8 cellular contexts compared by ENCODE assay signal in the genomic region with DNA sequence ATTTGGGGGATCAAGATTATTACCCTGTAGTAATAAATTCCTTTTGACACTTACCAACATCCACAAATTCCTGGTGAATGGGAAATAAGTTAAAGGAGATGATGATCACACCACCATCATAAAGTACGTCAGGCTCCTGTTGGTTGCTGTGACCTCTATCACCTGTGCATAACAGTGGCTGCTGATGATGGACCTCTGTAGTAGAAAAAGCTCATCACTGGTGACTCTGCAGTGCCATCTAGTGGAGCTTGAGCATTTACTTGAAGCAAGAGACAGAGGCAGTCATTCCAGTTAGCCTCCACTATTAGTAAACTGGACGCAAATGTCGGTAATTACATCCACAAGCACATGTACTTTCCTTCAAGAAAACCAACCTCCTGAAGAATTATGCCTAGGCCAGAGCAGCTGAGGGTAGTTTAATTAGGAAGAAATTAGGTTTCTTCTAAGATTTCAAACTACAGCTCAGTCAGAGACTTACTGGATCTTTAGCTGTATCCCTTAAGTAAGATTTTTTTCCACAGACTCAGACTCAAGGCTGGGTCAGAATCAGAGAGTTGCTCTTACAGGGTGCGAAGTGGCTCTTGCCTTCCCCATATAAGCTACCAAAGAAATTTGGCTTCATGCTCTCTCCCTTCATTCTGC. TPM values are rescaled to one million over a fixed set of nuclear protein-coding genes. Genes with fewer than 3 reads are reported as not detected.
DNase-seq lines count a peak whose midpoint lies in the region; ATAC-seq and TF ChIP-seq lines count a peak whose summit lies in the region.

No MANE protein-coding gene starts in this region.

- TF ChIP-seq POLR2A in body of pancreas (IDR thresholded peaks at IDR 0.05), result no peak

- intact Hi-C loops in body of pancreas (cut with DNase I), result loop anchor here (10.0 kb wide), 1 partner anchor 702 kb away; no protein-coding TSS in a partner anchor

- no peaks in the 10 kb centered on the region for H3K4me1 ChIP-seq in body of pancreas

- no peak overlapping the region for H3K27ac Mint-ChIP-seq in T-helper 2 cell treated with Interferon-gamma antibody and Interleukin-4, amounts not matched to agents 5 μg/mL and 100 μg/mL, for 36 hours

- no peaks in the 10 kb centered on the region for H3K27me3 ChIP-seq in body of pancreas

- H3K27ac ChIP-seq in body of pancreas, result no peak overlapping the region

- no peaks in the 10 kb centered on the region for H3K36me3 ChIP-seq in body of pancreas (replicated peaks in 1 of 2; ENCODE audit: insufficient read depth in 1 of 2, low read depth in 2 of 2)

- peaks cover 1% of the 10 kb centered on the region for H3K4me1 Mint-ChIP-seq in T-helper 2 cell treated with Interferon-gamma antibody and Interleukin-4, amounts not matched to agents 5 μg/mL and 100 μg/mL, for 36 hours (ENCODE audit: low read depth)

- 16 to 18% methylated on average over 4 of the region's 4 CpGs for WGBS in body of pancreas, 2 donors

- H3K4me3 ChIP-seq in body of pancreas, result no peak overlapping the region

- no peak overlapping the region for H3K4me3 Mint-ChIP-seq in T-helper 2 cell treated with Interferon-gamma antibody and Interleukin-4, amounts not matched to agents 5 μg/mL and 100 μg/mL, for 36 hours

- H3K9me3 ChIP-seq in body of pancreas, result no peaks in the 10 kb centered on the region

- ATAC-seq in HG02852 (IDR thresholded peaks at IDR 0.05; ENCODE audit: unreplicated experiment) (peak; percentile 83), body of pancreas (peak; percentile 83), HG03097 (IDR thresholded peaks at IDR 0.05; ENCODE audit: low FRiP score, unreplicated experiment) (no peak)

- peak; percentile 59 for DNase-seq in NCI-H187 treated with DMSO at 0.1 percent for 48 hours (lab: John Stamatoyannopoulos, UW)
- peak; percentile 53 for DNase-seq in T-helper 2 cell treated with Interferon-gamma antibody and Interleukin-4, amounts not matched to agents 5 μg/mL and 100 μg/mL, for 36 hours (ENCODE audit: low spot score)
- peak; percentile 81 to 90 (median 82) for DNase-seq in body of pancreas
- peak; percentile 82 for DNase-seq in iPS-NIHi11 (ENCODE audit: low spot score)
- peak; percentile 77 for DNase-seq in stimulated activated CD4-positive, alpha-beta T cell treated with anti-CD3 and anti-CD28 coated beads, Interleukin-15, amount 100 ng/mL, for 24 hours

- TF ChIP-seq CTCF in GM12872 (IDR thresholded peaks at IDR 0.05; ENCODE audit: insufficient read depth, low read depth, low read length) (peak; percentile 85), body of pancreas (IDR thresholded peaks at IDR 0.05) (peak; percentile 76 to 90 (median 86))

- peaks cover 6% of the 10 kb centered on the region for H3K27me3 Mint-ChIP-seq in T-helper 2 cell treated with Interferon-gamma antibody and Interleukin-4, amounts not matched to agents 5 μg/mL and 100 μg/mL, for 36 hours (ENCODE audit: low read depth)

- no peaks in the 10 kb centered on the region for H3K9me3 Mint-ChIP-seq in T-helper 2 cell treated with Interferon-gamma antibody and Interleukin-4, amounts not matched to agents 5 μg/mL and 100 μg/mL, for 36 hours

- no peaks in the 10 kb centered on the region for H3K36me3 Mint-ChIP-seq in T-helper 2 cell treated with Interferon-gamma antibody and Interleukin-4, amounts not matched to agents 5 μg/mL and 100 μg/mL, for 36 hours (ENCODE audit: low read depth)

RNA-seq across cellular contexts. Expression of a gene that starts 39.3 kb away (rescaled TPM):
- total RNA-seq in body of pancreas, result 100 to 1,000 TPM in 1 of 2 donors, 10 to 100 TPM in 1; 61.5 to 137 TPM
